In genomic region chr18:34760444-34760843, GRCh38 we compare ENCODE assay signal across 1 cellular context.
TF ChIP-seq lines count a peak whose summit lies in the region.

No MANE protein-coding gene starts in this region.

TF ChIP-seq in HepG2, 621 proteins besides CTCF, POLR2A, EP300 and RAD21 (continued from another document):
- no peak for TF ChIP-seq ZNF318 (CRISPR knock-in tag; IDR thresholded peaks at IDR 0.05)
- no peak for TF ChIP-seq ZBTB10 (CRISPR knock-in tag; IDR thresholded peaks at IDR 0.05; ENCODE audit: borderline replicate concordance)
- TF ChIP-seq FOXC1 (CRISPR knock-in tag; IDR thresholded peaks at IDR 0.05; ENCODE audit: borderline replicate concordance) = no peak
- TF ChIP-seq ZNF430 (CRISPR knock-in tag; IDR thresholded peaks at IDR 0.05) = no peak
- no peak for TF ChIP-seq RFX1 (IDR thresholded peaks at IDR 0.05)
- TF ChIP-seq TFAP4 (IDR thresholded peaks at IDR 0.05; ENCODE audit: borderline replicate concordance, low read depth) = no peak
- TF ChIP-seq ZNF644 (CRISPR knock-in tag; IDR thresholded peaks at IDR 0.05; ENCODE audit: low read depth) = no peak
- TF ChIP-seq ATF1 (CRISPR knock-in tag; IDR thresholded peaks at IDR 0.05) = no peak
- no peak for TF ChIP-seq MED13 (CRISPR knock-in tag; IDR thresholded peaks at IDR 0.05)
TF ChIP-seq in HepG2: peak in this region for 0.
